Comparison of ENCODE assay signal across 8 cellular contexts in the genomic region with DNA sequence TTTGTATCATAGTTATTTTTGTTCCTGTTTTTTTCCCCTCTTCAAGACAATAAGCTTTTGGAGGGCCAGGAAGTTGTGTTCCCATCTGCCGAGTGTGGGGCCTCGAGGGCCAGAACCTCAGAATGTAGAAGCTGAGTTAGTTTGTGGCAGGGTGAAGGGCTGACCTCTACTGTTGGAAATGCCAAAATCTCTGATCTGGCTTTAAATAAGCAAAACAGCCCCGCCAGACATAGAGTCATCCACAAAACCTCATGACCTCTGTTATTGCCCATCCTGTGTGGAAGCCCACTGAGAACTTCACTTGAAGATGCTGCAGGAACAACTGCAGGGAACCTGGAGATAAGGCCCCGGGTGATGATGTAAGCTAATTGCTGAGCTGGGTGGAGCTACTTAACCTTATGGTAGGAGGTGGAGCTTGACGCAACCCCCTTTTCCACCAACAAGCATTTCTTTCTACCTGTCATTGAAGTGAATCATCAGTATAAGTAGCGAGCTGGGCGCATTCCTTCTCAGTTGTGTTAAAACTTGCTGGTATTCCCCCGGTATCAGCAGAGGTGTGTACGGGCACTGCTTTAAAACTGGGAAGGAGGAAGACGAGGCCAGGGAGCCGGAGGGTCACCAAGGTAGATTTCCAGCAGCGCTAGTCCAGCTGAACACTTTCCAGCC.
A peak's percentile ranks its signal among the peaks of the same experiment; 100 is the strongest.
DNase-seq lines count a peak whose midpoint lies in the region; ATAC-seq and TF ChIP-seq lines count a peak whose summit lies in the region.

No MANE protein-coding gene starts in this region.

- H3K4me2 ChIP-seq in osteoblast (ENCODE audit: insufficient read depth, low read length) = peak overlapping the region; percentile 77

- H3K36me3 ChIP-seq in Peyer's patch (no peaks in the 10 kb centered on the region), osteoblast (ENCODE audit: insufficient read depth, low read length) (no peaks in the 10 kb centered on the region)

- peak overlapping the region; percentile 24 for H2AFZ ChIP-seq in osteoblast (ENCODE audit: low read length)

- in situ Hi-C loops in KBM-7 (cut with MboI; ENCODE audit: low pct_unique_long_range_greater_than_20kb, low sequenced_read_pairs) = no loop called here

- peak overlapping the region in 3 of 4 donors; percentile 75 to 95 (median 93) for H3K27ac ChIP-seq in Peyer's patch
- peak overlapping the region; percentile 97 for H3K27ac ChIP-seq in osteoblast (ENCODE audit: low read depth, low read length)

- no peaks in the 10 kb centered on the region for H4K20me1 ChIP-seq in osteoblast (ENCODE audit: insufficient read depth, low read length)

- peaks cover 19% of the 10 kb centered on the region for H3K79me2 ChIP-seq in osteoblast (ENCODE audit: insufficient read depth, low read length)

- H3K4me3 ChIP-seq in Peyer's patch (peak overlapping the region in 3 of 4 donors; percentile 11 to 50 (median 46)), osteoblast (ENCODE audit: insufficient read depth, low read length) (peak overlapping the region; percentile 61)

- TF ChIP-seq POLR2A in Peyer's patch (IDR thresholded peaks at IDR 0.05) = peak; percentile 91 to 95

- ATAC-seq in esophagus mucosa (peak; percentile 90), GM21447 (IDR thresholded peaks at IDR 0.05; ENCODE audit: unreplicated experiment) (no peak)

- DNase-seq in ELR (ENCODE audit: low read depth) (peak; percentile 99), Peyer's patch (peak in 2 of 3 donors; percentile 58 to 85), osteoblast (ENCODE audit: insufficient read length, low spot score, missing footprints) (peak; percentile 79), NCI-H2227 (lab: John Stamatoyannopoulos, UW; ENCODE audit: unreplicated experiment) (no peak), KBM-7 (no peak), NCI-H2171 treated with DMSO at 0.1 percent for 48 hours (lab: John Stamatoyannopoulos, UW) (no peak)

- H3K9me3 ChIP-seq in Peyer's patch = no peaks in the 10 kb centered on the region
- no peaks in the 10 kb centered on the region for H3K9me3 ChIP-seq in osteoblast (ENCODE audit: low read depth, low read length)

- peaks cover 0 to 23% (median 2%) of the 10 kb centered on the region in 4 donors for H3K4me1 ChIP-seq in Peyer's patch
- peaks cover 64% of the 10 kb centered on the region for H3K4me1 ChIP-seq in osteoblast (ENCODE audit: insufficient read depth, low read length)

- no peak for TF ChIP-seq CTCF in Peyer's patch (IDR thresholded peaks at IDR 0.05)
- TF ChIP-seq CTCF in osteoblast (IDR thresholded peaks at IDR 0.05; ENCODE audit: extremely low read depth, low read depth, low read length) = no peak

- H3K27me3 ChIP-seq in Peyer's patch (no peaks in the 10 kb centered on the region), osteoblast (ENCODE audit: insufficient read depth, low read length) (no peaks in the 10 kb centered on the region)

Comparison
In these comparisons a context has a peak if more than half of its experiments do, and no peak if none do; other contexts are left out.
1. DNase-seq: peak in ELR (single experiment), Peyer's patch (2 of 3) and osteoblast (single experiment); none in NCI-H2227 (single experiment), KBM-7 (single experiment) and NCI-H2171 treated with DMSO at 0.1 percent for 48 hours (single experiment).